8 cellular contexts compared by ENCODE assay signal in the genomic region with DNA sequence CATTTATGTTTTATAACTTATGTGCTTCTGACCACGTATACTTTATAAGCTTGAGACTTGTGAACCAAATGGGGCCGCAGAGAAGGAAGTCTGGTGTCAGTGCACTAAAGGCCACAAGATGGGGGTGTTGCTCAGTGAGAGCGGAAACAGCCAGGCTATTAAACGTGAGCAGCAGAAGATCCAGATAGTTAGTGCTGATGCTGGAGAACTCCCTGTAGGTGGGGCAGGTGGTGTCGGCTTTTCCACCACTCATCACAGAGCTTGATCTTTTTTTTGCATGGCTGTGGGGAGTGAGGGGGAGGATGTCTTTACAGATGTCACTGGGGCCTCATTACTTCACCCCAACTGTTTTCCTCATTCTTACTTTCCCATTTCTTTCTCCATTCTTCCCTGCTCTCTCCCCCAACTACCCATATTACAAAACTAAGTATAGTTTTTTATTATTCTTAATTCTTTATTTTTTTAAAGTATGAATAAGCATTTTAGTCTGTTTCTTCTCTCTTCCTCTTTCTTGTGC. TPM values are rescaled to one million over a fixed set of nuclear protein-coding genes. Genes with fewer than 3 reads are reported as not detected.
DNase-seq lines count a peak whose midpoint lies in the region; ATAC-seq and TF ChIP-seq lines count a peak whose summit lies in the region.

No MANE protein-coding gene starts in this region.

- no peaks in the 10 kb centered on the region; the same call in 1 of the 2 replicates for H3K36me3 ChIP-seq in WERI-Rb-1

- H3K4me1 Mint-ChIP-seq in mesothelial cell of epicardium: no peaks in the 10 kb centered on the region

- DNase-seq in 8988T (peak; percentile 35), GM12864 (ENCODE audit: low read depth) (peak; percentile 55), NCI-H2171 (lab: John Stamatoyannopoulos, UW) (peak; percentile 62), WERI-Rb-1 (peak; percentile 63), ecto neural progenitor cell (ENCODE audit: low spot score) (peak; percentile 67), mesothelial cell of epicardium (ENCODE audit: low spot score in 2 of 2, unreplicated experiment in 2 of 2) (peak in 1 of 2 experiments; percentile 48), superior temporal gyrus (ENCODE audit: extremely low spot score) (peak; percentile 89)

- no peak overlapping the region for H3K4me3 Mint-ChIP-seq in mesothelial cell of epicardium

- TF ChIP-seq CTCF in GM12864 (IDR thresholded peaks at IDR 0.05; ENCODE audit: low read depth, low read length, missing control alignments) (peak; percentile 81), WERI-Rb-1 (IDR thresholded peaks at IDR 0.05; ENCODE audit: low read depth, low read length) (peak; percentile 79), mesothelial cell of epicardium (IDR thresholded peaks at IDR 0.05; ENCODE audit: unreplicated experiment) (peak; percentile 58)

- H3K27ac Mint-ChIP-seq in mesothelial cell of epicardium: no peak overlapping the region

- no peaks in the 10 kb centered on the region for H3K9me3 ChIP-seq in WERI-Rb-1 (ENCODE audit: severe bottlenecking)

- H3K27ac ChIP-seq in WERI-Rb-1: no peak overlapping the region

- H3K36me3 Mint-ChIP-seq in mesothelial cell of epicardium: peaks cover 9% of the 10 kb centered on the region

- H3K27me3 ChIP-seq in WERI-Rb-1 (ENCODE audit: insufficient read depth, low read depth, severe bottlenecking): no peaks in the 10 kb centered on the region

- no peaks in the 10 kb centered on the region for H3K9me3 Mint-ChIP-seq in mesothelial cell of epicardium

- peak; percentile 62 for ATAC-seq in HG02981 (IDR thresholded peaks at IDR 0.05; ENCODE audit: unreplicated experiment)

- H3K4me3 ChIP-seq in GM12864 (ENCODE audit: low read depth, low read length) (no peak overlapping the region), WERI-Rb-1 (ENCODE audit: low read depth, low read length) (no peak overlapping the region)

- H3K27me3 Mint-ChIP-seq in mesothelial cell of epicardium (ENCODE audit: low read depth): no peaks in the 10 kb centered on the region

RNA-seq across cellular contexts. Expression of gene ACADSB, which starts 34.7 kb away (rescaled TPM):
- total RNA-seq in mesothelial cell of epicardium: 17.0 to 21.3 TPM (median 17.6 TPM) in 3 replicates

RNA-seq across cellular contexts. Expression of gene IKZF5, which starts 34.9 kb away (rescaled TPM):
- 10.9 to 14.6 TPM (median 12.4 TPM) in 3 replicates for total RNA-seq in mesothelial cell of epicardium
